ENCODE assay signal across 1 cellular context in the genomic region with DNA sequence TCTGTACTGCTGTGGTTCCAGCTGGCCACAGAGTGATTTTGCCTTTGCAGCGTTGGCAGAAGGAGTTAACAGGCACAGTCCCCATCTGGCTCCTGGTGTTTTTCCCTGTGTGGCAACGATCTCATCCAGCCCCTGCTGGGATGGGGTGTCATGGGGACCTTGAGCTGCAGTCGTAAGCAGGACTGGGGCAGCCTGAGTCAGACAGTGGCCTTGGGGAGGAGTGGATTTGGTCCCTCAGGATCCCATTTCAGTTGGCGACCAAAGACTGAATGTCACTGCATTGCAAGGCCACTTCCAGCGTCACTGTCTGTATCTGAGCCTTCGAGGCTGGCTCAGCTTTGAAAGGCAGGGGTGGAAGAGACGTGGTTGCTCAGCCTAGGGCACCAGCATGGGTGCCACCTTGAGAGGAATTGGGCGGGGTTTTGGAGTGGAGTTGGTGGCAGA.
TF ChIP-seq lines count a peak whose summit lies in the region.

No MANE protein-coding gene starts in this region.

TF ChIP-seq in IMR-90, 13 proteins besides CTCF, POLR2A, EP300 and RAD21:
- TF ChIP-seq MXI1 (IDR thresholded peaks at IDR 0.05; ENCODE audit: borderline replicate concordance, low read depth, low read length), result no peak
- TF ChIP-seq SMC3 (IDR thresholded peaks at IDR 0.05; ENCODE audit: low read depth, low read length), result no peak
- TF ChIP-seq BHLHE40 (IDR thresholded peaks at IDR 0.05; ENCODE audit: low read depth, low read length), result no peak
- TF ChIP-seq RFX5 (IDR thresholded peaks at IDR 0.05; ENCODE audit: low read depth, low read length), result no peak
- TF ChIP-seq CHD1 (IDR thresholded peaks at IDR 0.05; ENCODE audit: low read depth, low read length), result no peak
- TF ChIP-seq MAZ (IDR thresholded peaks at IDR 0.05; ENCODE audit: borderline replicate concordance, low read depth, low read length), result no peak
- TF ChIP-seq, protein P1, sequence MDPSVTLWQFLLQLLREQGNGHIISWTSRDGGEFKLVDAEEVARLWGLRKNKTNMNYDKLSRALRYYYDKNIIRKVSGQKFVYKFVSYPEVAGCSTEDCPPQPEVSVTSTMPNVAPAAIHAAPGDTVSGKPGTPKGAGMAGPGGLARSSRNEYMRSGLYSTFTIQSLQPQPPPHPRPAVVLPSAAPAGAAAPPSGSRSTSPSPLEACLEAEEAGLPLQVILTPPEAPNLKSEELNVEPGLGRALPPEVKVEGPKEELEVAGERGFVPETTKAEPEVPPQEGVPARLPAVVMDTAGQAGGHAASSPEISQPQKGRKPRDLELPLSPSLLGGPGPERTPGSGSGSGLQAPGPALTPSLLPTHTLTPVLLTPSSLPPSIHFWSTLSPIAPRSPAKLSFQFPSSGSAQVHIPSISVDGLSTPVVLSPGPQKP (IDR thresholded peaks at IDR 0.05; ENCODE audit: borderline replicate concordance, low read depth, low read length), result no peak
- TF ChIP-seq RCOR1 (IDR thresholded peaks at IDR 0.05; ENCODE audit: insufficient replicate concordance, low read length), result no peak
- TF ChIP-seq CEBPB (IDR thresholded peaks at IDR 0.05; ENCODE audit: low read depth, low read length), result no peak
- TF ChIP-seq NFE2L2 (IDR thresholded peaks at IDR 0.05; ENCODE audit: low read depth, low read length), result no peak
- TF ChIP-seq, protein P2, sequence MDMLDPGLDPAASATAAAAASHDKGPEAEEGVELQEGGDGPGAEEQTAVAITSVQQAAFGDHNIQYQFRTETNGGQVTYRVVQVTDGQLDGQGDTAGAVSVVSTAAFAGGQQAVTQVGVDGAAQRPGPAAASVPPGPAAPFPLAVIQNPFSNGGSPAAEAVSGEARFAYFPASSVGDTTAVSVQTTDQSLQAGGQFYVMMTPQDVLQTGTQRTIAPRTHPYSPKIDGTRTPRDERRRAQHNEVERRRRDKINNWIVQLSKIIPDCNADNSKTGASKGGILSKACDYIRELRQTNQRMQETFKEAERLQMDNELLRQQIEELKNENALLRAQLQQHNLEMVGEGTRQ (IDR thresholded peaks at IDR 0.05; ENCODE audit: low read depth, low read length), result no peak
- no peak for TF ChIP-seq MAFK (IDR thresholded peaks at IDR 0.05; ENCODE audit: low read depth, low read length)
- no peak for TF ChIP-seq FOS (IDR thresholded peaks at IDR 0.05; ENCODE audit: low read depth, low read length)
